ENCODE assay signal across 8 cellular contexts in genomic region chr11:78574386-78575381, GRCh38. TPM values are rescaled to one million over a fixed set of nuclear protein-coding genes. Genes with fewer than 3 reads are reported as not detected.
DNase-seq lines count a peak whose midpoint lies in the region; ATAC-seq and TF ChIP-seq lines count a peak whose summit lies in the region.

TSS of gene NARS2 (minus strand) at chr11:78574864. CDS start at chr11:78574488, 376 bp downstream.

- peak; percentile 9 for TF ChIP-seq EP300 in gastroesophageal sphincter (IDR thresholded peaks at IDR 0.05)

- peak within 1 kb of the TSS; percentile 84 for H3K27ac Mint-ChIP-seq in activated naive CD4-positive, alpha-beta T cell treated with anti-CD3 and anti-CD28 coated beads for 36 hours

- peak within 1 kb of the TSS; percentile 92 for H3K4me3 Mint-ChIP-seq in activated naive CD4-positive, alpha-beta T cell treated with anti-CD3 and anti-CD28 coated beads for 36 hours

- H3K27me3 Mint-ChIP-seq in activated naive CD4-positive, alpha-beta T cell treated with anti-CD3 and anti-CD28 coated beads for 36 hours (ENCODE audit: low read depth): no peaks in the 10 kb centered on the region

- H3K4me3 ChIP-seq in HFF-Myc (replicated peaks; ENCODE audit: low read depth, low read length) (peak within 1 kb of the TSS; percentile 98), gastroesophageal sphincter (peak within 1 kb of the TSS; percentile 67 to 88), neutrophil (ENCODE audit: low read depth in 1 of 2, low read length in 1 of 2) (peak within 1 kb of the TSS; percentile 84 to 95)

- no peaks in the 10 kb centered on the region for H3K27me3 ChIP-seq in gastroesophageal sphincter
- H3K27me3 ChIP-seq in neutrophil: peaks cover 5% of the 10 kb centered on the region

- peaks cover 0 to 20% (median 0%) of the 10 kb centered on the region in 3 donors for H3K4me1 ChIP-seq in gastroesophageal sphincter
- H3K4me1 ChIP-seq in neutrophil (ENCODE audit: control insufficient read depth in 1 of 2, insufficient read depth in 1 of 2, low read depth in 1 of 2, low read length in 1 of 2): peaks cover 36 to 40% of the 10 kb centered on the region in 2 experiments

- H3K27ac ChIP-seq in gastroesophageal sphincter (peak within 1 kb of the TSS; percentile 73 to 87 (median 84)), neutrophil (peak within 1 kb of the TSS; percentile 76), substantia nigra (ENCODE audit: low read depth, low read length, poor library complexity, severe bottlenecking) (peak within 1 kb of the TSS; percentile 78)

- TF ChIP-seq POLR2A in gastroesophageal sphincter (IDR thresholded peaks at IDR 0.05): peak in 1 of 2 donors; percentile 38

- 0 to 1% methylated on average over 13 to 23 of the region's 60 CpGs for WGBS in gastroesophageal sphincter (ENCODE audit: low coverage in 1 of 2), 2 donors

- peak; percentile 100 for ATAC-seq in gastroesophageal sphincter

- H3K36me3 Mint-ChIP-seq in activated naive CD4-positive, alpha-beta T cell treated with anti-CD3 and anti-CD28 coated beads for 36 hours (ENCODE audit: low read depth): peaks cover 15% of the 10 kb centered on the region

- H3K9me3 Mint-ChIP-seq in activated naive CD4-positive, alpha-beta T cell treated with anti-CD3 and anti-CD28 coated beads for 36 hours: no peaks in the 10 kb centered on the region

- peak; percentile 98 for DNase-seq in GM03348 (ENCODE audit: low spot score)
- DNase-seq in HFF-Myc (ENCODE audit: extremely low read depth, low read depth): peak; percentile 97
- peak; percentile 99 for DNase-seq in NAMALWA (ENCODE audit: low spot score)
- DNase-seq in SK-N-DZ (ENCODE audit: low spot score): peak; percentile 98
- peak; percentile 99 for DNase-seq in activated naive CD4-positive, alpha-beta T cell treated with anti-CD3 and anti-CD28 coated beads for 36 hours
- DNase-seq in substantia nigra (lab: John Stamatoyannopoulos, UW): peak; percentile 66 to 97 (median 93)

- H3K36me3 ChIP-seq in gastroesophageal sphincter (peaks cover 0 to 16% of the 10 kb centered on the region in 2 donors), neutrophil (no peaks in the 10 kb centered on the region)

- peaks cover 23% of the 10 kb centered on the region for H3K4me1 Mint-ChIP-seq in activated naive CD4-positive, alpha-beta T cell treated with anti-CD3 and anti-CD28 coated beads for 36 hours (ENCODE audit: low read depth)

- intact Hi-C loops in activated naive CD4-positive, alpha-beta T cell treated with anti-CD3 and anti-CD28 coated beads for 36 hours (cut with micrococcal nuclease): loop anchor here (1.0 to 2.0 kb wide), 7 partner anchors 14 to 754 kb away; partner anchors contain the start of genes AAMDC, ALG8, GAB2 and INTS4

- CTCF ChIA-PET in activated naive CD4-positive, alpha-beta T cell treated with anti-CD3 and anti-CD28 coated beads for 36 hours (lab: Charles Lee): interaction anchor here (0.6 to 4.5 kb wide), 5 partner anchors 10 to 159 kb away, joined by 3 to 37 read pairs (median 6); no protein-coding TSS in a partner anchor

- TF ChIP-seq CTCF in HFF-Myc (IDR thresholded peaks at IDR 0.05; ENCODE audit: low read depth, low read length, missing control alignments) (no peak), gastroesophageal sphincter (IDR thresholded peaks at IDR 0.05) (no peak), neutrophil (IDR thresholded peaks at IDR 0.05) (no peak)

- H3K9me3 ChIP-seq in gastroesophageal sphincter (no peaks in the 10 kb centered on the region), neutrophil (no peaks in the 10 kb centered on the region)

RNA-seq across cellular contexts. Expression of gene NARS2, which starts in this region (rescaled TPM):
- 92.7 and 111 TPM in 2 replicates for polyA plus RNA-seq in SK-N-DZ (2014; cell fraction: cytosol; rRNA removed)
- polyA plus RNA-seq in SK-N-DZ (2014; cell fraction: nucleus; rRNA removed): 60.8 and 70.7 TPM in 2 replicates
- total RNA-seq in activated naive CD4-positive, alpha-beta T cell treated with anti-CD3 and anti-CD28 coated beads for 36 hours: 10 to 100 TPM; 27.7 to 28.3 TPM
- total RNA-seq in gastroesophageal sphincter: 10 to 100 TPM in 1 of 4 donors, 1 to 10 TPM in 3; 9.0 to 22.1 (median 9.2) TPM

Comparison
In these comparisons a context has a peak if more than half of its experiments do, and no peak if none do; other contexts are left out.
1. Peak in every context shown above with its lines: DNase-seq, ATAC-seq, H3K4me3 ChIP-seq and H3K27ac ChIP-seq.